In genomic region chr1:109011335-109011734, GRCh38 we compare ENCODE assay signal across 23 cellular contexts.
"Had no signal": no experiment of that assay in that cellular context is flagged by ENCODE, and none has a peak within 500 bp of the region (broad histone marks: within the 10 kb centered on the region; RNA-seq: fewer than 3 reads in every experiment).

No MANE protein-coding gene starts in this region.

- DNase-seq: activated B cell treated with CpG ODN at 0.5 μM for 24 hours; activated CD4-positive, alpha-beta T cell treated with anti-CD3 and anti-CD28 coated beads for 36 hours; activated CD4-positive, alpha-beta T cell treated with anti-CD3 and anti-CD28 coated beads, Interleukin-2, amount 50 U/mL, for 4 hours; activated CD8-positive, alpha-beta memory T cell treated with anti-CD3 and anti-CD28 coated beads, Interleukin-2, amount 50 U/mL, for 48 hours; activated naive CD4-positive, alpha-beta T cell; activated T-cell treated with anti-CD3 and anti-CD28 coated beads, Interleukin-2, amount 50 U/mL, for 4 hours; adrenal gland; effector CD4-positive, alpha-beta T cell; foreskin keratinocyte; hippocampal formation; left ventricle myocardium superior; naive B cell; occipital lobe; posterior cingulate gyrus; sigmoid colon; stimulated activated CD4-positive, alpha-beta T cell treated with anti-CD3 and anti-CD28 coated beads, Interleukin-2, amount 100 ng/mL, for 48 hours; stimulated activated CD8-positive, alpha-beta memory T cell treated with anti-CD3 and anti-CD28 coated beads, Interleukin-4, amount 100 ng/mL, for 48 hours; stimulated activated naive B cell treated with anti-CD40 and anti-IgM and Interleukin-4, amounts not matched to agents 10 μg/mL and 1 μg/mL and 100 μg/mL, for 72 hours; T1000; upper lobe of left lung had no signal

- H3K27me3 ChIP-seq: adrenal gland, foreskin keratinocyte, sigmoid colon, upper lobe of left lung had no signal

- H3K4me3 ChIP-seq: adrenal gland, sigmoid colon, smooth muscle cell, thoracic aorta, upper lobe of left lung had no signal

- H3K27ac ChIP-seq: adrenal gland, foreskin keratinocyte, sigmoid colon, thoracic aorta, upper lobe of left lung had no signal

- FAIRE-seq: astrocyte had no signal

- ATAC-seq: activated CD4-positive, alpha-beta T cell treated with anti-CD3 and anti-CD28 coated beads for 36 hours; activated T-cell treated with anti-CD3 and anti-CD28 coated beads, Interleukin-2, amount 50 U/mL, for 4 hours; foreskin keratinocyte; left ventricle myocardium superior; stimulated activated naive B cell treated with anti-CD40 and anti-IgM and Interleukin-4, amounts not matched to agents 10 μg/mL and 1 μg/mL and 100 μg/mL, for 72 hours had no signal
